Comparison of ENCODE assay signal across 15 cellular contexts in the genomic region with DNA sequence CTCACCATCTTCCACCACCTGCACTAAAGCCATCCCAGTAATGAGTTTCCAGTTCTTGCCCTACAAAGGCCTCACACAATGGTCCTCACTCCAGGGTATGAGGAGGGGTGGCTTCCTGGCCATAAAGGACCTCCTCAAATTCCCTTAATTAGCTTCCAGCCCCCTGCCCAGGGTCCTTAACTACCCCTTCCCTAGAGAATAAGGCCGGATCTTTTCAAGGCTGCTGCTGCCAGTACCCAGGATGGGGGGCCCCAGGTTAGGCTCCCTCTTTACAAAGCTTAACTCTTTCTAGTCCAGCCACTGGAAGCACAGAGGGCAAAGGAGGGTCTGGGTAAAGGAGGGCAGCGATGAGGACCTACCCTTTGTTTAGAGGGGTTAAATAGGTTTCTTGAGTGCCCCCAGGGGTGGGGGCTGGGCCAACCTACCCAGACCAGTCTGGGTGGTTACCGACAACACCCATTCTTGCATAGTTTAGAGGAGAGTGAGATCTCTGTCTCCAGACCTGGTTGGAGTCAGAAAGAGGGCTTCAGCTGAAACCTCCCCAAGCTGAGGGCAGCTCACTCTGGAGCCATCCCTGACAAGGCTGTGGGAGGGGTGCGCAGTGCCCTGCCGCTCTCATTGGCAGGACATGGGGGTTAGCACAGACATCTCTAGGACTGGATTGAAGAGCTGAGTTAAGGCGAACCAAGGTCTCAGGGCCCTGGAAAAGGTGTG. TPM values are rescaled to one million over a fixed set of nuclear protein-coding genes. Genes with fewer than 3 reads are reported as not detected.
DNase-seq lines count a peak whose midpoint lies in the region; ATAC-seq, FAIRE-seq and TF ChIP-seq lines count a peak whose summit lies in the region.
"Had no signal": no experiment of that assay in that cellular context is flagged by ENCODE, and none has a peak within 500 bp of the region (broad histone marks: within the 10 kb centered on the region; RNA-seq: fewer than 3 reads in every experiment).

No MANE protein-coding gene starts in this region.

- H3K9me3 ChIP-seq in K562 (replicated peaks; ENCODE audit: control insufficient read depth, insufficient read depth, low read depth, low read length) (no peaks in the 10 kb centered on the region), iPS-18c (ENCODE audit: control insufficient read depth, insufficient read depth, low read length) (no peaks in the 10 kb centered on the region), prostate gland (no peaks in the 10 kb centered on the region)
- H3K9me3 ChIP-seq: thoracic aorta had no signal

- TF ChIP-seq RAD21 in K562 (CRISPR knock-in tag; conservative IDR thresholded peaks at IDR 0.05 in 1 of 2, IDR thresholded peaks at IDR 0.05 in 1 of 2), result no peak

- no peaks in the 10 kb centered on the region for H4K20me1 ChIP-seq in K562 (replicated peaks; ENCODE audit: control insufficient read depth, insufficient read depth, low read length)

- peaks cover 45 to 48% of the 10 kb centered on the region in 2 experiments; a peak in 4 of 5 replicates for H3K4me1 ChIP-seq in K562 (replicated peaks in 1 of 2; ENCODE audit: control insufficient read depth in 2 of 2, insufficient read depth in 2 of 2, low read length in 2 of 2)
- H3K4me1 ChIP-seq in prostate gland (replicated peaks), result no peaks in the 10 kb centered on the region

- POLR2A ChIA-PET in K562 (lab: Yijun Ruan, JAX), result interaction anchor here (1.6 to 2.2 kb wide), 2 partner anchors 10 to 73 kb away, joined by 4 to 11 read pairs; no protein-coding TSS in a partner anchor

- H3K27me3 ChIP-seq in K562 (ENCODE audit: control insufficient read depth in 2 of 2, insufficient read depth in 2 of 2, low read length in 2 of 2) (peaks cover 0 to 9% of the 10 kb centered on the region in 2 experiments; a peak in 2 of 5 replicates), prostate gland (replicated peaks; ENCODE audit: insufficient read depth) (peaks cover 16% of the 10 kb centered on the region)

- WGBS in K562 (ENCODE audit: insufficient coverage, low coverage, missing lambda C conversion rate), result 69% methylated on average over 6 of the region's 6 CpGs
- 55% methylated on average over 6 of the region's 6 CpGs for WGBS in prostate gland

- peak overlapping the region; percentile 61; the same call in 2 of the 3 replicates for H3K27ac ChIP-seq in K562 (ENCODE audit: extremely low read depth, low read depth, low read length)
- H3K27ac ChIP-seq in prostate gland, result no peak overlapping the region
- H3K27ac ChIP-seq: thoracic aorta had no signal

- BruUV-seq in K562 (replicated peaks; lab: Mats Ljungman, UMichigan), result no TSS peak

- peaks cover 10% of the 10 kb centered on the region; the same call in 2 of the 3 replicates for H3K79me2 ChIP-seq in K562 (ENCODE audit: control insufficient read depth, insufficient read depth, low read length)

- H2AFZ ChIP-seq in K562 (ENCODE audit: low read depth, low read length), result no peak overlapping the region

- TF ChIP-seq EP300 in K562 (IDR thresholded peaks at IDR 0.05; ENCODE audit: low read length), result no peak

- DNase-seq in HT-29 (ENCODE audit: low spot score) (peak; percentile 48), K562 (ENCODE audit: extremely low read depth in 1 of 4, low spot score in 3 of 4) (no peak), prostate gland (ENCODE audit: low spot score) (no peak), anterior cingulate cortex (lab: John Stamatoyannopoulos, UW) (no peak), glomerular visceral epithelial cell (ENCODE audit: extremely low spot score) (no peak), AG08395 (ENCODE audit: low spot score) (no peak)
- DNase-seq: activated CD8-positive, alpha-beta memory T cell treated with anti-CD3 and anti-CD28 coated beads, Interleukin-2, amount 50 U/mL, for 48 hours; effector CD8-positive, alpha-beta T cell; hypothalamus; MV-4-11; NCI-H2227 treated with DMSO at 0.1 percent for 48 hours had no signal

- H3K9me1 ChIP-seq in K562 (ENCODE audit: control insufficient read depth, insufficient read depth, low read length), result no peaks in the 10 kb centered on the region

- intact Hi-C loops in K562 (cut with micrococcal nuclease) (no loop called here), prostate gland (cut with DNase I) (no loop called here)

- no peak for TF ChIP-seq CTCF in K562 (IDR thresholded peaks at IDR 0.05 in 2 of 3, conservative IDR thresholded peaks at IDR 0.05 in 1 of 3; ENCODE audit: insufficient read depth in 2 of 3, low read depth in 1 of 3, low read length in 3 of 3)
- TF ChIP-seq CTCF in prostate gland (IDR thresholded peaks at IDR 0.05), result no peak

- no peak for FAIRE-seq in K562 (lab: Jason Lieb, UNC)
- FAIRE-seq: RCC 7860, TTC549 had no signal

- peak overlapping the region; percentile 58 to 76; a peak in 3 of 4 replicates for H3K9ac ChIP-seq in K562 (ENCODE audit: insufficient read depth in 1 of 2, low read depth in 2 of 2, low read length in 2 of 2)

- TF ChIP-seq POLR2A in K562 (conservative IDR thresholded peaks at IDR 0.05), result no peak
- TF ChIP-seq POLR2A in prostate gland (IDR thresholded peaks at IDR 0.05), result peak; percentile 39

- no peak for ATAC-seq in K562

- H3K4me3 ChIP-seq in K562 (peak overlapping the region; percentile 38), iPS-18c (ENCODE audit: insufficient read depth, low read depth, low read length) (peak overlapping the region; percentile 42), prostate gland (no peak overlapping the region)
- H3K4me3 ChIP-seq: thoracic aorta had no signal

- CTCF ChIA-PET in K562 (lab: Yijun Ruan, JAX; ENCODE audit: low intra/inter-chr PET ratio), result no interaction called here

- peak overlapping the region; percentile 72 for H3K4me2 ChIP-seq in K562 (ENCODE audit: insufficient read depth, low read length)

- H3K36me3 ChIP-seq in K562 (ENCODE audit: control insufficient read depth, insufficient read depth, low read length) (no peaks in the 10 kb centered on the region), prostate gland (no peaks in the 10 kb centered on the region)
- H3K36me3 ChIP-seq: thoracic aorta had no signal

- in situ Hi-C loops in K562 (cut with MboI), result no loop called here

RNA-seq across cellular contexts. Expression of a gene that starts 7.1 kb away (rescaled TPM):
- 1.8 and 1.9 TPM in 2 replicates for total RNA-seq in HT-29 (2014; rRNA removed; shearing (Covaris generic))
- 5.4 and 17.4 TPM in 2 replicates for total RNA-seq in K562 (2011; cell fraction: chromatin; rRNA removed; ENCODE audit: low replicate concordance)
- 5.8 and 9.7 TPM in 2 replicates for total RNA-seq in K562 (2011; cell fraction: nucleolus; rRNA removed)
- 7.8 and 9.5 TPM in 2 replicates for total RNA-seq in K562 (2011; cell fraction: nucleoplasm; rRNA removed)
- total RNA-seq in K562 (2014; rRNA removed) (0.37 and 0.73 TPM in 2 replicates), K562 (2014; rRNA removed; fragmentation: Illumina TruSeq; extraction: Trizol) (0.73 and 1.1 TPM in 2 replicates), K562 (2015; rRNA removed; fragmentation: Illumina TruSeq; extraction: Trizol) (0.45 and 0.47 TPM in 2 replicates), K562 (2021) (0.83 and 1.0 TPM in 2 replicates), prostate gland (1 to 10 TPM in 1 of 2 donors, not detected in 1; 6.8 TPM)
- polyA plus RNA-seq in K562 (2011; rRNA removed) (3.4 and 5.9 TPM in 2 replicates), K562 (2014; fragmentation: Illumina TruSeq; extraction: Trizol) (1.2 and 1.6 TPM in 2 replicates), K562 (2014; fragmentation: Nextera tagmentation; extraction: Ambion mirVana) (under 1 TPM; 0.10 to 0.17 TPM), K562 (2014; rRNA removed) (0.84 and 1.3 TPM in 2 replicates)
- 2.6 and 3.6 TPM in 2 replicates for polyA plus RNA-seq in K562 (2011; cell fraction: cytosol; rRNA removed)
- polyA plus RNA-seq in K562 (2011; cell fraction: nucleus; rRNA removed), result 7.5 and 19.7 TPM in 2 replicates
- 1.2 and 3.3 TPM in 2 replicates for polyA plus RNA-seq in K562 (2012)
- polyA minus RNA-seq in K562 (2011; rRNA and poly(A)+ RNA removed), result 3.0 and 5.2 TPM in 2 replicates
- 0.55 and 1.3 TPM in 2 replicates for polyA minus RNA-seq in K562 (2011; cell fraction: cytosol; rRNA and poly(A)+ RNA removed)
- polyA minus RNA-seq in K562 (2011; cell fraction: nucleus; rRNA and poly(A)+ RNA removed), result 3.4 and 4.8 TPM in 2 replicates
- total RNA-seq: thoracic aorta had no signal

RNA-seq across cellular contexts. Expression of a gene that starts 26.8 kb away (rescaled TPM):
- total RNA-seq in HT-29 (2014; rRNA removed; shearing (Covaris generic)), result 3.8 and 7.1 TPM in 2 replicates
- 2.9 and 13.1 TPM in 2 replicates for total RNA-seq in K562 (2011; cell fraction: chromatin; rRNA removed; ENCODE audit: low replicate concordance)
- 6.3 and 10.7 TPM in 2 replicates for total RNA-seq in K562 (2011; cell fraction: nucleolus; rRNA removed)
- total RNA-seq in K562 (2011; cell fraction: nucleoplasm; rRNA removed), result 4.1 and 5.0 TPM in 2 replicates
- total RNA-seq in K562 (2014; rRNA removed), result 0.54 and 1.0 TPM in 2 replicates
- total RNA-seq in K562 (2014; rRNA removed; fragmentation: Illumina TruSeq; extraction: Trizol), result 0.36 and 0.41 TPM in 2 replicates
- total RNA-seq in K562 (2015; rRNA removed; fragmentation: Illumina TruSeq; extraction: Trizol), result 0.79 and 0.80 TPM in 2 replicates
- total RNA-seq in K562 (2021), result 0.47 and 0.60 TPM in 2 replicates
- polyA plus RNA-seq in K562 (2011; rRNA removed), result 2.0 and 2.4 TPM in 2 replicates
- 1.1 and 3.8 TPM in 2 replicates for polyA plus RNA-seq in K562 (2011; cell fraction: cytosol; rRNA removed)
- polyA plus RNA-seq in K562 (2011; cell fraction: nucleus; rRNA removed), result 3.4 and 14.8 TPM in 2 replicates
- polyA plus RNA-seq in K562 (2012), result 0.62 and 1.6 TPM in 2 replicates
- 0.79 and 1.2 TPM in 2 replicates for polyA plus RNA-seq in K562 (2014; fragmentation: Illumina TruSeq; extraction: Trizol)
- polyA plus RNA-seq in K562 (2014; fragmentation: Nextera tagmentation; extraction: Ambion mirVana), result under 1 TPM in 1 of 2 experiments, not detected in 1; 0.11 TPM
- 0.27 TPM in 1 of 2 replicates, not detected in the other for polyA plus RNA-seq in K562 (2014; rRNA removed)
- polyA minus RNA-seq in K562 (2011; rRNA and poly(A)+ RNA removed), result 1.9 and 3.9 TPM in 2 replicates
- 2.3 and 3.0 TPM in 2 replicates for polyA minus RNA-seq in K562 (2011; cell fraction: cytosol; rRNA and poly(A)+ RNA removed)
- 5.6 and 12.5 TPM in 2 replicates for polyA minus RNA-seq in K562 (2011; cell fraction: nucleus; rRNA and poly(A)+ RNA removed)
- total RNA-seq in prostate gland, result 10 to 100 TPM in 1 of 2 donors, under 1 TPM in 1; 0.68 to 22.0 TPM
- total RNA-seq: thoracic aorta had no signal

RNA-seq across cellular contexts. Expression of a gene that starts 55.8 kb away (rescaled TPM):
- total RNA-seq in HT-29 (2014; rRNA removed; shearing (Covaris generic)), result 22.2 and 27.6 TPM in 2 replicates
- 0.63 and 3.1 TPM in 2 replicates for total RNA-seq in K562 (2011; cell fraction: chromatin; rRNA removed; ENCODE audit: low replicate concordance)
- total RNA-seq in K562 (2011; cell fraction: nucleolus; rRNA removed), result 0.92 and 1.2 TPM in 2 replicates
- 1.0 and 1.7 TPM in 2 replicates for total RNA-seq in K562 (2011; cell fraction: nucleoplasm; rRNA removed)
- 0.05 TPM in 1 of 2 replicates, not detected in the other for total RNA-seq in K562 (2014; rRNA removed)
- total RNA-seq in K562 (2014; rRNA removed; fragmentation: Illumina TruSeq; extraction: Trizol), result 0.07 TPM in 1 of 2 replicates, not detected in the other
- 0.23 and 0.69 TPM in 2 replicates for total RNA-seq in K562 (2015; rRNA removed; fragmentation: Illumina TruSeq; extraction: Trizol)
- 0.34 and 0.44 TPM in 2 replicates for total RNA-seq in K562 (2021)
- 0.17 and 0.20 TPM in 2 replicates for polyA plus RNA-seq in K562 (2011; rRNA removed)
- polyA plus RNA-seq in K562 (2011; cell fraction: cytosol; rRNA removed), result 0.06 and 0.25 TPM in 2 replicates
- polyA plus RNA-seq in K562 (2011; cell fraction: nucleus; rRNA removed), result 0.51 and 1.9 TPM in 2 replicates
- polyA plus RNA-seq in K562 (2012), result 0.46 and 1.4 TPM in 2 replicates
- 0.51 and 0.61 TPM in 2 replicates for polyA plus RNA-seq in K562 (2014; fragmentation: Illumina TruSeq; extraction: Trizol)
- not detected for polyA plus RNA-seq in K562 (2014; fragmentation: Nextera tagmentation; extraction: Ambion mirVana)
- polyA plus RNA-seq in K562 (2014; rRNA removed), result 0.08 and 0.19 TPM in 2 replicates
- 0.18 and 0.28 TPM in 2 replicates for polyA minus RNA-seq in K562 (2011; rRNA and poly(A)+ RNA removed)
- polyA minus RNA-seq in K562 (2011; cell fraction: cytosol; rRNA and poly(A)+ RNA removed), result not detected in 2 replicates
- polyA minus RNA-seq in K562 (2011; cell fraction: nucleus; rRNA and poly(A)+ RNA removed), result 0.56 and 1.6 TPM in 2 replicates
- 10 to 100 TPM; 11.1 to 16.2 TPM for total RNA-seq in prostate gland

Comparison
In these comparisons a context has a peak if more than half of its experiments do, and no peak if none do; other contexts are left out.
1. H3K4me3 ChIP-seq: peak in K562 (single experiment) and iPS-18c (single experiment); none in prostate gland (0 of 2).